ENCODE assay signal across 8 cellular contexts in the genomic region with DNA sequence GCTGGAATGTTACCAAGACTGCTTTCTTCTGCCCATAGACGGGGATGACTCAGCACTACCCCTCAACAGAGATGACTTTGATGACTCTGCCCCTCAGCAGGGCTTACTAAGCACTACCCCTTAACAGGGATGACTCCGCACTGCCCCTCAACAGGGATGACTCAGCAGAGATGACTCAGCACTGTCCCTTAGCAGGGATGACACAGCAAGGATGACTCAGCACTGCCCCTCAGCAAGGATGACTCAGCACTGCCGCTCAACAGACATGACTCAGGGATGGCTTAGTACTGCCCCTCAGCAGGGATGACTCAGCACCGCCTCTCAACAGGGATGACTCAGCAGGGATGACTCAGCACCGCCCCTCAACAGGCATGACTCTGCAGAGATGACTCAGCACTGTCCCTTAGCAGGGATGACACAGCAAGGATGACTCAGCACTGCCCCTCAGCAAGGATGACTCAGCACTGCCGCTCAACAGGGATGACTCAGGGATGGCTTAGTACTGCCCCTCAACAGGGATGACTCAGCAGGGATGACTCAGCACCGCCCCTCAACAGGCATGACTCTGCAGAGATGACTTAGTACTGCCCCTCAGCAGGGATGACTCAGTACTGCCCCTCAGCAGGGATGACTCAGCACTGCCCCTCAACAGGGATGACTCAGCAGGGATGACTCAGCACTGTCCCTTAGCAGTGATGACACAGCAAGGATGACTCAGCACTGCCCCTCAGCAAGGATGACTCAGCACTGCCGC. TPM values are rescaled to one million over a fixed set of nuclear protein-coding genes. Genes with fewer than 3 reads are reported as not detected.
A peak's percentile ranks its signal among the peaks of the same experiment; 100 is the strongest.
DNase-seq lines count a peak whose midpoint lies in the region; ATAC-seq and TF ChIP-seq lines count a peak whose summit lies in the region.
"Not testable (repeated sequence)": the region's sequence is repeated elsewhere in the genome, so short reads cannot be mapped to it uniquely, and the experiment has no call there.

No MANE protein-coding gene starts in this region.

- H2BK5ac ChIP-seq in H9 (ENCODE audit: insufficient read length, low read length): peak overlapping the region; percentile 20

- peaks cover 11% of the 10 kb centered on the region; the same call in 1 of the 2 replicates for H3K27me3 Mint-ChIP-seq in H9 (ENCODE audit: low read depth)
- peaks cover 12% of the 10 kb centered on the region; the same call in 1 of the 2 replicates for H3K27me3 Mint-ChIP-seq in WTC11 (ENCODE audit: low read depth)
- H3K27me3 Mint-ChIP-seq in activated naive CD8-positive, alpha-beta T cell treated with anti-CD3 and anti-CD28 coated beads for 36 hours: peaks cover 16% of the 10 kb centered on the region

- not testable (repeated sequence) for H2BK20ac ChIP-seq in H9 (ENCODE audit: low read depth, low read length, poor library complexity, severe bottlenecking)

- H3K4me3 ChIP-seq in esophagus muscularis mucosa: not testable (repeated sequence)

- not testable (repeated sequence) for ATAC-seq in WTC11

- H3K27me3 ChIP-seq in H9 (ENCODE audit: insufficient read depth, low read length); esophagus muscularis mucosa: not testable (repeated sequence)

- POLR2A ChIA-PET in WTC11 (lab: Charles Lee): not testable (repeated sequence)

- H3K4me3 Mint-ChIP-seq in H9: peak overlapping the region in 1 of 2 experiments; percentile 32; a peak in 2 of 5 replicates
- H3K4me3 Mint-ChIP-seq in WTC11: not testable (repeated sequence)
- H3K4me3 Mint-ChIP-seq in activated naive CD8-positive, alpha-beta T cell treated with anti-CD3 and anti-CD28 coated beads for 36 hours: peak overlapping the region; percentile 55

- H4K8ac ChIP-seq in H9 (replicated peaks; ENCODE audit: insufficient read length, low read depth, low read length): peak overlapping the region; percentile 90

- H3K18ac ChIP-seq in H9 (ENCODE audit: insufficient read length, low read depth, low read length): peak overlapping the region; percentile 94

- CTCF ChIA-PET in WTC11 (lab: Charles Lee): not testable (repeated sequence)

- H2BK15ac ChIP-seq in H9 (ENCODE audit: low read depth, low read length): not testable (repeated sequence)

- peak overlapping the region; percentile 96 to 99 (median 99); a peak in 6 of 7 replicates for H3K27ac Mint-ChIP-seq in H9
- peak overlapping the region; percentile 94 for H3K27ac Mint-ChIP-seq in WTC11
- H3K27ac Mint-ChIP-seq in activated naive CD8-positive, alpha-beta T cell treated with anti-CD3 and anti-CD28 coated beads for 36 hours: peak overlapping the region; percentile 89

- not testable (repeated sequence) for H3K79me2 ChIP-seq in H9 (ENCODE audit: insufficient read depth, low read length)

- not testable (repeated sequence) for H3K4ac ChIP-seq in H9 (ENCODE audit: low read depth, low read length)

- WGBS in H9 (ENCODE audit: extremely low coverage, insufficient read length, low lambda C conversion rate): no CpG with 5 or more reads among the region's 8 CpGs
- 62% methylated on average over 4 of the region's 8 CpGs for WGBS in esophagus muscularis mucosa

- not testable (repeated sequence) for H2AFZ ChIP-seq in H9 (ENCODE audit: low read length)

- H4K5ac ChIP-seq in H9 (ENCODE audit: insufficient read length, low read depth, low read length): peak overlapping the region; percentile 72

- H3K27ac ChIP-seq in 22Rv1 (peak overlapping the region; percentile 87), H9 (ENCODE audit: insufficient read length, low read depth, low read length) (peak overlapping the region; percentile 93), esophagus muscularis mucosa (replicated peaks in 1 of 4) (peak overlapping the region; percentile 77 to 88 (median 82))

- peak overlapping the region; percentile 56 for H4K91ac ChIP-seq in H9 (ENCODE audit: insufficient read length, low read depth, low read length)

- H3K9me3 ChIP-seq in H9 (ENCODE audit: control insufficient read depth, low read depth, low read length); esophagus muscularis mucosa: not testable (repeated sequence)

- not testable (repeated sequence) for TF ChIP-seq EP300 in esophagus muscularis mucosa (IDR thresholded peaks at IDR 0.05)

- not testable (repeated sequence) for H3K23ac ChIP-seq in H9 (ENCODE audit: insufficient read length, low read depth, low read length)

- not testable (repeated sequence) for H3K9ac ChIP-seq in H9 (ENCODE audit: extremely low read depth, insufficient read length, low read length)

- H2AK5ac ChIP-seq in H9 (ENCODE audit: insufficient read length, low read length): not testable (repeated sequence)

- H3K36me3 Mint-ChIP-seq in H9 (ENCODE audit: insufficient read depth in 1 of 3, low read depth in 3 of 3): peaks cover 66 to 78% (median 76%) of the 10 kb centered on the region in 3 experiments
- peaks cover 61% of the 10 kb centered on the region for H3K36me3 Mint-ChIP-seq in WTC11
- peaks cover 56% of the 10 kb centered on the region for H3K36me3 Mint-ChIP-seq in activated naive CD8-positive, alpha-beta T cell treated with anti-CD3 and anti-CD28 coated beads for 36 hours

- not testable (repeated sequence) for H3T11ph ChIP-seq in H9 (ENCODE audit: low read length)

- not testable (repeated sequence) for H3K4me1 Mint-ChIP-seq in H9, WTC11
- peaks cover 16% of the 10 kb centered on the region for H3K4me1 Mint-ChIP-seq in activated naive CD8-positive, alpha-beta T cell treated with anti-CD3 and anti-CD28 coated beads for 36 hours

- H4K20me1 ChIP-seq in H9 (ENCODE audit: control insufficient read depth, insufficient read depth, insufficient read length): not testable (repeated sequence)

- not testable (repeated sequence) for H2BK12ac ChIP-seq in H9 (ENCODE audit: insufficient read length, low read depth, low read length)

- not testable (repeated sequence) for H2BK120ac ChIP-seq in H9 (ENCODE audit: low read depth, low read length, poor library complexity, severe bottlenecking)

- not testable (repeated sequence) for DNase-seq in H9; esophagus muscularis mucosa (ENCODE audit: extremely low spot score)
- DNase-seq in NCI-H748 (lab: John Stamatoyannopoulos, UW; ENCODE audit: unreplicated experiment) (peak; percentile 14), WTC11 (ENCODE audit: low spot score) (peak; percentile 58), mucosa of gallbladder (ENCODE audit: low spot score) (peak; percentile 40)
- peak; percentile 59 for DNase-seq in activated naive CD8-positive, alpha-beta T cell treated with anti-CD3 and anti-CD28 coated beads for 36 hours
- DNase-seq in stimulated activated CD4-positive, alpha-beta T cell treated with anti-CD3 and anti-CD28 coated beads, Interleukin-4, amount 100 ng/mL, for 1 hour: peak; percentile 42

- intact Hi-C loops in esophagus muscularis mucosa (cut with DNase I): not testable (repeated sequence)

- not testable (repeated sequence) for H3K23me2 ChIP-seq in H9 (ENCODE audit: insufficient read length, low read depth, low read length, poor library complexity, severe bottlenecking)

- peaks cover 26 to 31% of the 10 kb centered on the region in 2 experiments for H3K9me3 Mint-ChIP-seq in H9
- peaks cover 23% of the 10 kb centered on the region for H3K9me3 Mint-ChIP-seq in WTC11
- peaks cover 22% of the 10 kb centered on the region for H3K9me3 Mint-ChIP-seq in activated naive CD8-positive, alpha-beta T cell treated with anti-CD3 and anti-CD28 coated beads for 36 hours

- not testable (repeated sequence) for H3K4me2 ChIP-seq in H9 (ENCODE audit: insufficient read depth, insufficient read length, low read length)

- H3K14ac ChIP-seq in H9 (ENCODE audit: insufficient read depth, low read length): peak overlapping the region; percentile 64; the same call in 1 of the 2 replicates

- H3K4me1 ChIP-seq in H9 (ENCODE audit: insufficient read depth, low read length); esophagus muscularis mucosa: not testable (repeated sequence)

- H3K56ac ChIP-seq in H9 (ENCODE audit: insufficient read length, low read depth, low read length): not testable (repeated sequence)

- H3K36me3 ChIP-seq in esophagus muscularis mucosa: peaks cover 9 to 78% (median 70%) of the 10 kb centered on the region in 4 donors

- not testable (repeated sequence) for TF ChIP-seq CTCF in 22Rv1 (IDR thresholded peaks at IDR 0.05); H9 (conservative IDR thresholded peaks at IDR 0.05); WTC11 (IDR thresholded peaks at IDR 0.05); esophagus muscularis mucosa (IDR thresholded peaks at IDR 0.05)

- not testable (repeated sequence) for TF ChIP-seq POLR2A in esophagus muscularis mucosa (IDR thresholded peaks at IDR 0.05; ENCODE audit: low read depth)

- H3K79me1 ChIP-seq in H9 (ENCODE audit: insufficient read depth, low read depth, low read length, poor library complexity, severe bottlenecking): not testable (repeated sequence)

TF ChIP-seq in WTC11, 78 proteins besides CTCF, POLR2A, EP300 and RAD21 (continues in another document):
- TF ChIP-seq, protein P1, sequence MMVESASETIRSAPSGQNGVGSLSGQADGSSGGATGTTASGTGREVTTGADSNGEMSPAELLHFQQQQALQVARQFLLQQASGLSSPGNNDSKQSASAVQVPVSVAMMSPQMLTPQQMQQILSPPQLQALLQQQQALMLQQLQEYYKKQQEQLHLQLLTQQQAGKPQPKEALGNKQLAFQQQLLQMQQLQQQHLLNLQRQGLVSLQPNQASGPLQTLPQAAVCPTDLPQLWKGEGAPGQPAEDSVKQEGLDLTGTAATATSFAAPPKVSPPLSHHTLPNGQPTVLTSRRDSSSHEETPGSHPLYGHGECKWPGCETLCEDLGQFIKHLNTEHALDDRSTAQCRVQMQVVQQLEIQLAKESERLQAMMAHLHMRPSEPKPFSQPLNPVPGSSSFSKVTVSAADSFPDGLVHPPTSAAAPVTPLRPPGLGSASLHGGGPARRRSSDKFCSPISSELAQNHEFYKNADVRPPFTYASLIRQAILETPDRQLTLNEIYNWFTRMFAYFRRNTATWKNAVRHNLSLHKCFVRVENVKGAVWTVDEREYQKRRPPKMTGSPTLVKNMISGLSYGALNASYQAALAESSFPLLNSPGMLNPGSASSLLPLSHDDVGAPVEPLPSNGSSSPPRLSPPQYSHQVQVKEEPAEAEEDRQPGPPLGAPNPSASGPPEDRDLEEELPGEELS (CRISPR knock-in tag; IDR thresholded peaks at IDR 0.05): peak; percentile 24; the same call in 1 of the 2 replicates
- TF ChIP-seq ZNF263 (CRISPR knock-in tag; IDR thresholded peaks at IDR 0.05; ENCODE audit: low read depth): peak; percentile 64; the same call in 1 of the 2 replicates

RNA-seq across cellular contexts. Expression of gene DBNDD1, which starts 24.4 kb away (rescaled TPM):
- total RNA-seq in H9 (2021) (86.8 and 87.3 TPM in 2 replicates), WTC11 (2021) (74.8 to 77.0 TPM (median 75.0 TPM) in 3 replicates), esophagus muscularis mucosa (10 to 100 TPM in 1 of 4 donors, 1 to 10 TPM in 3; 2.1 to 14.3 (median 5.1) TPM), mucosa of gallbladder (21.2 TPM)
- total RNA-seq in activated naive CD8-positive, alpha-beta T cell treated with anti-CD3 and anti-CD28 coated beads for 36 hours: 1 to 10 TPM in 1 of 2 experiments, under 1 TPM in 1; 0.82 to 1.0 TPM

RNA-seq across cellular contexts. Expression of gene DEF8, which starts 46.3 kb away (rescaled TPM):
- 53.3 and 55.8 TPM in 2 replicates for total RNA-seq in H9 (2021)
- 64.5 to 64.7 TPM (median 64.6 TPM) in 3 replicates for total RNA-seq in WTC11 (2021)
- 10 to 100 TPM; 21.1 to 22.0 TPM for total RNA-seq in activated naive CD8-positive, alpha-beta T cell treated with anti-CD3 and anti-CD28 coated beads for 36 hours
- total RNA-seq in esophagus muscularis mucosa: 100 to 1,000 TPM in 2 of 4 donors, 10 to 100 TPM in 2; 86.8 to 112 (median 99.4) TPM
- 68.6 TPM for total RNA-seq in mucosa of gallbladder
